34 cellular contexts compared by ENCODE assay signal in genomic region chr15:94739639-94740038, GRCh38.
"Had no signal": no experiment of that assay in that cellular context is flagged by ENCODE, and none has a peak within 500 bp of the region (broad histone marks: within the 10 kb centered on the region; RNA-seq: fewer than 3 reads in every experiment).

No MANE protein-coding gene starts in this region.

- H3K9me3 ChIP-seq: MG63 had no signal

- DNase-seq: Karpas-422, Kasumi-1, MG63, MM.1S, MV-4-11, NCI-H1048, NCI-H1092, NCI-H1092 treated with DMSO at 0.1 percent for 48 hours, NCI-H1105, NCI-H1105 treated with DMSO at 0.1 percent for 48 hours, NCI-H1417 treated with DMSO at 0.1 percent for 48 hours, NCI-H1436, NCI-H1436 treated with DMSO at 0.1 percent for 48 hours, NCI-H146, NCI-H1694, NCI-H1694 treated with DMSO at 0.1 percent for 48 hours, NCI-H187, NCI-H187 treated with DMSO at 0.1 percent for 48 hours, NCI-H1930, NCI-H2029, NCI-H2029 treated with DMSO at 0.1 percent for 48 hours, NCI-H2081, NCI-H2081 treated with DMSO at 0.1 percent for 48 hours, NCI-H2107, NCI-H2171, NCI-H2171 treated with DMSO at 0.1 percent for 48 hours, NCI-H2227 treated with DMSO at 0.1 percent for 48 hours, NCI-H226, NCI-H345, NCI-H446, NCI-H446 treated with DMSO at 0.1 percent for 48 hours, NCI-H510A, NCI-H510A treated with DMSO at 0.1 percent for 48 hours, NCI-H524 had no signal

- H3K36me3 ChIP-seq: MG63 had no signal

- H3K4me3 ChIP-seq: MG63 had no signal

- H3K27me3 ChIP-seq: MG63 had no signal
